1 cellular context compared by ENCODE assay signal in genomic region chr10:123007558-123008378, GRCh38.
TF ChIP-seq lines count a peak whose summit lies in the region.

No MANE protein-coding gene starts in this region.

TF ChIP-seq in GM23338, 12 proteins besides CTCF, POLR2A, EP300 and RAD21 (continued from another document):
- TF ChIP-seq, protein P1, sequence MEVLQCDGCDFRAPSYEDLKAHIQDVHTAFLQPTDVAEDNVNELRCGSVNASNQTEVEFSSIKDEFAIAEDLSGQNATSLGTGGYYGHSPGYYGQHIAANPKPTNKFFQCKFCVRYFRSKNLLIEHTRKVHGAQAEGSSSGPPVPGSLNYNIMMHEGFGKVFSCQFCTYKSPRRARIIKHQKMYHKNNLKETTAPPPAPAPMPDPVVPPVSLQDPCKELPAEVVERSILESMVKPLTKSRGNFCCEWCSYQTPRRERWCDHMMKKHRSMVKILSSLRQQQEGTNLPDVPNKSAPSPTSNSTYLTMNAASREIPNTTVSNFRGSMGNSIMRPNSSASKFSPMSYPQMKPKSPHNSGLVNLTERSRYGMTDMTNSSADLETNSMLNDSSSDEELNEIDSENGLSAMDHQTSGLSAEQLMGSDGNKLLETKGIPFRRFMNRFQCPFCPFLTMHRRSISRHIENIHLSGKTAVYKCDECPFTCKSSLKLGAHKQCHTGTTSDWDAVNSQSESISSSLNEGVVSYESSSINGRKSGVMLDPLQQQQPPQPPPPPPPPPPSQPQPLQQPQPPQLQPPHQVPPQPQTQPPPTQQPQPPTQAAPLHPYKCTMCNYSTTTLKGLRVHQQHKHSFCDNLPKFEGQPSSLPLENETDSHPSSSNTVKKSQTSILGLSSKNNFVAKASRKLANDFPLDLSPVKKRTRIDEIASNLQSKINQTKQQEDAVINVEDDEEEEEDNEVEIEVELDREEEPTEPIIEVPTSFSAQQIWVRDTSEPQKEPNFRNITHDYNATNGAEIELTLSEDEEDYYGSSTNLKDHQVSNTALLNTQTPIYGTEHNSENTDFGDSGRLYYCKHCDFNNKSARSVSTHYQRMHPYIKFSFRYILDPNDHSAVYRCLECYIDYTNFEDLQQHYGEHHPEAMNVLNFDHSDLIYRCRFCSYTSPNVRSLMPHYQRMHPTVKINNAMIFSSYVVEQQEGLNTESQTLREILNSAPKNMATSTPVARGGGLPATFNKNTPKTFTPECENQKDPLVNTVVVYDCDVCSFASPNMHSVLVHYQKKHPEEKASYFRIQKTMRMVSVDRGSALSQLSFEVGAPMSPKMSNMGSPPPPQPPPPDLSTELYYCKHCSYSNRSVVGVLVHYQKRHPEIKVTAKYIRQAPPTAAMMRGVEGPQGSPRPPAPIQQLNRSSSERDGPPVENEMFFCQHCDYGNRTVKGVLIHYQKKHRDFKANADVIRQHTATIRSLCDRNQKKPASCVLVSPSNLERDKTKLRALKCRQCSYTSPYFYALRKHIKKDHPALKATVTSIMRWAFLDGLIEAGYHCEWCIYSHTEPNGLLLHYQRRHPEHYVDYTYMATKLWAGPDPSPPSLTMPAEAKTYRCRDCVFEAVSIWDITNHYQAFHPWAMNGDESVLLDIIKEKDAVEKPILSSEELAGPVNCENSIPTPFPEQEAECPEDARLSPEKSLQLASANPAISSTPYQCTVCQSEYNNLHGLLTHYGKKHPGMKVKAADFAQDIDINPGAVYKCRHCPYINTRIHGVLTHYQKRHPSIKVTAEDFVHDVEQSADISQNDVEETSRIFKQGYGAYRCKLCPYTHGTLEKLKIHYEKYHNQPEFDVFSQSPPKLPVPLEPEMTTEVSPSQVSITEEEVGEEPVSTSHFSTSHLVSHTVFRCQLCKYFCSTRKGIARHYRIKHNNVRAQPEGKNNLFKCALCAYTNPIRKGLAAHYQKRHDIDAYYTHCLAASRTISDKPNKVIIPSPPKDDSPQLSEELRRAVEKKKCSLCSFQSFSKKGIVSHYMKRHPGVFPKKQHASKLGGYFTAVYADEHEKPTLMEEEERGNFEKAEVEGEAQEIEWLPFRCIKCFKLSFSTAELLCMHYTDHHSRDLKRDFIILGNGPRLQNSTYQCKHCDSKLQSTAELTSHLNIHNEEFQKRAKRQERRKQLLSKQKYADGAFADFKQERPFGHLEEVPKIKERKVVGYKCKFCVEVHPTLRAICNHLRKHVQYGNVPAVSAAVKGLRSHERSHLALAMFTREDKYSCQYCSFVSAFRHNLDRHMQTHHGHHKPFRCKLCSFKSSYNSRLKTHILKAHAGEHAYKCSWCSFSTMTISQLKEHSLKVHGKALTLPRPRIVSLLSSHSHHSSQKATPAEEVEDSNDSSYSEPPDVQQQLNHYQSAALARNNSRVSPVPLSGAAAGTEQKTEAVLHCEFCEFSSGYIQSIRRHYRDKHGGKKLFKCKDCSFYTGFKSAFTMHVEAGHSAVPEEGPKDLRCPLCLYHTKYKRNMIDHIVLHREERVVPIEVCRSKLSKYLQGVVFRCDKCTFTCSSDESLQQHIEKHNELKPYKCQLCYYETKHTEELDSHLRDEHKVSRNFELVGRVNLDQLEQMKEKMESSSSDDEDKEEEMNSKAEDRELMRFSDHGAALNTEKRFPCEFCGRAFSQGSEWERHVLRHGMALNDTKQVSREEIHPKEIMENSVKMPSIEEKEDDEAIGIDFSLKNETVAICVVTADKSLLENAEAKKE (CRISPR knock-in tag; IDR thresholded peaks at IDR 0.05) = no peak
- no peak for TF ChIP-seq EZH2phosphoT487 (IDR thresholded peaks at IDR 0.05; ENCODE audit: unreplicated experiment)
